ENCODE assay signal across 21 cellular contexts in genomic region chr20:63325554-63326313, GRCh38. TPM values are rescaled to one million over a fixed set of nuclear protein-coding genes. Genes with fewer than 3 reads are reported as not detected.
A peak's percentile ranks its signal among the peaks of the same experiment; 100 is the strongest.
DNase-seq lines count a peak whose midpoint lies in the region; ATAC-seq and TF ChIP-seq lines count a peak whose summit lies in the region.
"Had no signal": no experiment of that assay in that cellular context is flagged by ENCODE, and none has a peak within 500 bp of the region (broad histone marks: within the 10 kb centered on the region; RNA-seq: fewer than 3 reads in every experiment).

No MANE protein-coding gene starts in this region.

- POLR2A ChIA-PET in HCT116 (lab: Charles Lee), result no interaction called here

- H3K4me1 ChIP-seq in HCT116 (ENCODE audit: control insufficient read depth in 1 of 2, insufficient read depth in 2 of 2, low read length in 2 of 2) (peaks cover 0 to 8% of the 10 kb centered on the region in 2 experiments; a peak in 2 of 4 replicates), left ventricle myocardium inferior (peaks cover 6% of the 10 kb centered on the region), upper lobe of right lung (peaks cover under 1% of the 10 kb centered on the region)
- H3K4me1 ChIP-seq: A549 had no signal

- TF ChIP-seq POLR2A in HCT116 (IDR thresholded peaks at IDR 0.05; ENCODE audit: borderline replicate concordance, extremely low read depth, insufficient read depth, insufficient read length), result no peak

- H3K4me3 ChIP-seq in HCT116 (replicated peaks in 1 of 2; ENCODE audit: low read depth in 1 of 2, low read length in 2 of 2) (no peak overlapping the region), left ventricle myocardium inferior (no peak overlapping the region), upper lobe of right lung (no peak overlapping the region)
- H3K4me3 ChIP-seq: A549, MG63 had no signal

- no peak overlapping the region for H3K9ac ChIP-seq in HCT116 (ENCODE audit: low read length)
- H3K9ac ChIP-seq: KMS-11 had no signal

- TF ChIP-seq RAD21 in HCT116 (IDR thresholded peaks at IDR 0.05; ENCODE audit: low read depth), result no peak

- H3K9me2 ChIP-seq in HCT116 (ENCODE audit: insufficient read depth), result no peaks in the 10 kb centered on the region

- H3K9me3 ChIP-seq in HCT116 (ENCODE audit: control insufficient read depth in 1 of 2, insufficient read depth in 1 of 2, low read depth in 1 of 2, low read length in 2 of 2) (no peaks in the 10 kb centered on the region), left ventricle myocardium inferior (replicated peaks) (peaks cover 6% of the 10 kb centered on the region), upper lobe of right lung (no peaks in the 10 kb centered on the region)
- H3K9me3 ChIP-seq: A549, MG63 had no signal

- BruUV-seq in HCT116 (replicated peaks; lab: Mats Ljungman, UMichigan), result no TSS peak

- intact Hi-C loops in Right ventricle myocardium superior (cut with DNase I), result no loop called here
- intact Hi-C loops in Right ventricle myocardium inferior (cut with DNase I), result no loop called here
- intact Hi-C loops in HCT116 (cut with micrococcal nuclease), result no loop called here
- intact Hi-C loops in left ventricle myocardium inferior (cut with micrococcal nuclease), result no loop called here
- intact Hi-C loops in upper lobe of right lung (cut with DNase I), result no loop called here

- H3K27me3 ChIP-seq in HCT116 (ENCODE audit: insufficient read depth, low read length) (no peaks in the 10 kb centered on the region), left ventricle myocardium inferior (ENCODE audit: low read depth) (peaks cover 66% of the 10 kb centered on the region), upper lobe of right lung (peaks cover 12% of the 10 kb centered on the region)

- no peak overlapping the region for H2AFZ ChIP-seq in HCT116 (ENCODE audit: low read depth, low read length, poor library complexity, severe bottlenecking)

- peak overlapping the region; percentile 28; the same call in 1 of the 2 replicates for H3K4me2 ChIP-seq in HCT116 (ENCODE audit: low read length)
- H3K4me2 ChIP-seq: A549, KMS-11 had no signal

- DNase-seq in Right ventricle myocardium superior (peak; percentile 19), Right ventricle myocardium inferior (ENCODE audit: missing footprints) (no peak), HCT116 (ENCODE audit: low read depth, low spot score) (no peak), left ventricle myocardium inferior (peak; percentile 9), upper lobe of right lung (peak; percentile 47), pons (ENCODE audit: low spot score) (no peak)
- DNase-seq: CD4-positive, alpha-beta memory T cell; DMS79 treated with DMSO at 0.1 percent for 48 hours; GF-D8; HFFc6; MG63; NCI-H1092 treated with DMSO at 0.1 percent for 48 hours; NCI-H1694 treated with DMSO at 0.1 percent for 48 hours; NCI-H446; NCI-H748 treated with DMSO at 0.1 percent for 48 hours; SIG-M5 had no signal

- H3K36me3 ChIP-seq in HCT116 (ENCODE audit: control insufficient read depth in 1 of 2, insufficient read depth in 2 of 2, low read length in 2 of 2) (no peaks in the 10 kb centered on the region), left ventricle myocardium inferior (no peaks in the 10 kb centered on the region), upper lobe of right lung (no peaks in the 10 kb centered on the region)
- H3K36me3 ChIP-seq: MG63 had no signal

- no peaks in the 10 kb centered on the region for H3K79me2 ChIP-seq in HCT116 (ENCODE audit: insufficient read depth, low read length)

- H3K27ac ChIP-seq in HCT116 (ENCODE audit: low read depth, low read length) (peak overlapping the region; percentile 57; the same call in 1 of the 2 replicates), left ventricle myocardium inferior (replicated peaks) (no peak overlapping the region), upper lobe of right lung (no peak overlapping the region)
- H3K27ac ChIP-seq: KMS-11 had no signal

- RAD21 ChIA-PET in HCT116 (lab: Charles Lee; ENCODE audit: low non-redundant PET in 1 of 2, low total read pairs in 2 of 2, uncharacterized antibody in 2 of 2, unreplicated experiment in 2 of 2), result no interaction called here

- CTCF ChIA-PET in HCT116 (lab: Charles Lee), result no interaction called here

- TF ChIP-seq CTCF in HCT116 (IDR thresholded peaks at IDR 0.05 in 2 of 3, conservative IDR thresholded peaks at IDR 0.05 in 1 of 3; ENCODE audit: borderline replicate concordance in 1 of 3, insufficient read depth in 1 of 3, low read depth in 2 of 3, low read length in 2 of 3), result no peak
- no peak for TF ChIP-seq CTCF in left ventricle myocardium inferior (IDR thresholded peaks at IDR 0.05; ENCODE audit: borderline replicate concordance)
- no peak for TF ChIP-seq CTCF in upper lobe of right lung (IDR thresholded peaks at IDR 0.05)

- ATAC-seq in Right ventricle myocardium superior (ENCODE audit: poor library complexity) (no peak), Right ventricle myocardium inferior (no peak), HCT116 (no peak), upper lobe of right lung (no peak), GM21825 (IDR thresholded peaks at IDR 0.05; ENCODE audit: unreplicated experiment) (no peak), HG03159 (IDR thresholded peaks at IDR 0.05; ENCODE audit: unreplicated experiment) (no peak)
- ATAC-seq: A549, Panc1 had no signal

- no peaks in the 10 kb centered on the region for H4K20me1 ChIP-seq in HCT116 (ENCODE audit: insufficient read depth)

TF ChIP-seq in HCT116, 20 proteins besides CTCF, POLR2A, EP300 and RAD21:
- TF ChIP-seq JUND (IDR thresholded peaks at IDR 0.05), result no peak
- TF ChIP-seq ZBTB33 (IDR thresholded peaks at IDR 0.05; ENCODE audit: extremely low read depth, insufficient replicate concordance, low read length), result no peak

RNA-seq across cellular contexts. Expression of gene COL20A1, which starts 32.7 kb away (rescaled TPM):
- total RNA-seq in Right ventricle myocardium superior (not detected), Right ventricle myocardium inferior (not detected), HCT116 (2021; ENCODE audit: unreplicated experiment) (0.34 TPM), left ventricle myocardium inferior (not detected), upper lobe of right lung (not detected)
- polyA plus RNA-seq in HCT116 (2012), result 0.07 and 0.25 TPM in 2 replicates
- polyA plus RNA-seq: CD4-positive, alpha-beta memory T cell had no signal

RNA-seq across cellular contexts. Expression of gene CHRNA4, which starts 35.4 kb away (rescaled TPM):
- total RNA-seq in Right ventricle myocardium superior (1.5 TPM), Right ventricle myocardium inferior (2.3 TPM), HCT116 (2021; ENCODE audit: unreplicated experiment) (not detected), left ventricle myocardium inferior (0.38 TPM), upper lobe of right lung (0.06 TPM)
- polyA plus RNA-seq in HCT116 (2012), result not detected in 2 replicates
- total RNA-seq: CD4-positive, alpha-beta memory T cell; HFFc6 had no signal
- polyA plus RNA-seq: CD4-positive, alpha-beta memory T cell had no signal

RNA-seq across cellular contexts. Expression of gene ARFGAP1, which starts 53.1 kb away (rescaled TPM):
- total RNA-seq in Right ventricle myocardium superior (25.3 TPM), Right ventricle myocardium inferior (28.8 TPM), HCT116 (2021; ENCODE audit: unreplicated experiment) (94.4 TPM), left ventricle myocardium inferior (33.4 TPM), upper lobe of right lung (67.0 TPM)
- polyA plus RNA-seq in HCT116 (2012), result 62.4 and 87.4 TPM in 2 replicates

Comparison
In these comparisons a context has a peak if more than half of its experiments do, and no peak if none do; other contexts are left out.
1. DNase-seq: peak in Right ventricle myocardium superior (single experiment), left ventricle myocardium inferior (single experiment) and upper lobe of right lung (single experiment); none in Right ventricle myocardium inferior (single experiment), HCT116 (single experiment) and pons (single experiment).